ENCODE assay signal across 8 cellular contexts in genomic region chr10:9735731-9736130, GRCh38.
"Had no signal": no experiment of that assay in that cellular context is flagged by ENCODE, and none has a peak within 500 bp of the region (broad histone marks: within the 10 kb centered on the region; RNA-seq: fewer than 3 reads in every experiment).

No MANE protein-coding gene starts in this region.

- DNase-seq: IMR-90, KBM-7, KG1 had no signal

- H3K27me3 Mint-ChIP-seq: IgD-negative memory B cell had no signal

- ATAC-seq: HepG2, K562 had no signal

- H3K27ac ChIP-seq: HL-60 had no signal

- H3K27ac Mint-ChIP-seq: IgD-negative memory B cell had no signal

- H3K36me3 Mint-ChIP-seq: IgD-negative memory B cell had no signal

- FAIRE-seq: HepG2, HTR-8/SVneo, K562 had no signal

- H3K4me1 Mint-ChIP-seq: IgD-negative memory B cell had no signal

- H3K4me3 Mint-ChIP-seq: IgD-negative memory B cell had no signal

- H3K4me3 ChIP-seq: K562 had no signal
